ENCODE assay signal across 15 cellular contexts in the genomic region with DNA sequence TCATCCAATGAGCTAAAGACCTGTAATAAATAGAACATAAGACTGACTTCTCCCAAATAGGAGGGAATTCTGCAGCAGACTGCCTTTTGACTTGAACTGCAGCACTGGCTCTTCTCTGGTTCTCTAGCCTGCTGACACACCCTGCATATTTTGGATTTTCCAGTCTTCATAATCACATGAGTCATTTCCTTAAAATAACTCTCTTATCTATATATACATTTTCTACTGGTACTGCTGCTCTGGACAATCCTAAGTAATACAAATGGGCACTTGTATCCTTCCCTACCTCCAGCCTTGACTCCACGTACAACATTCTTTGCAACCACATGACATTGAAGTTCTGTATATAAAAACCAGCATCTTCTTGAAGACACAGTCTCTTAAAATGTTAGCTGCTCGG.
DNase-seq lines count a peak whose midpoint lies in the region; ATAC-seq and TF ChIP-seq lines count a peak whose summit lies in the region.
"Had no signal": no experiment of that assay in that cellular context is flagged by ENCODE, and none has a peak within 500 bp of the region (broad histone marks: within the 10 kb centered on the region; RNA-seq: fewer than 3 reads in every experiment).

No MANE protein-coding gene starts in this region.

- peak overlapping the region; percentile 54 for H3K27ac ChIP-seq in brain microvascular endothelial cell
- H3K27ac ChIP-seq in left lung, result no peak overlapping the region
- H3K27ac ChIP-seq: uterus had no signal

- H3K27me3 ChIP-seq in brain microvascular endothelial cell (replicated peaks) (no peaks in the 10 kb centered on the region), left lung (no peaks in the 10 kb centered on the region)
- H3K27me3 ChIP-seq: uterus had no signal

- DNase-seq in Daoy (ENCODE audit: low read depth) (peak; percentile 65), OCI-M1 (lab: John Stamatoyannopoulos, UW) (peak; percentile 69), brain microvascular endothelial cell (peak; percentile 89), left lung (no peak), NCI-H526 (lab: John Stamatoyannopoulos, UW) (no peak)
- DNase-seq: activated naive CD4-positive, alpha-beta T cell treated with Interleukin-2 at 50 U/mL for 16 hours; NCI-H1436; NCI-H774; SHP77 treated with DMSO at 0.1 percent for 48 hours; stimulated activated CD4-positive, alpha-beta T cell treated with anti-CD3 and anti-CD28 coated beads, Interleukin-2, amount 100 ng/mL, for 24 hours; uterus had no signal

- H3K4me1 ChIP-seq in left lung, result no peaks in the 10 kb centered on the region
- H3K4me1 ChIP-seq: uterus had no signal

- ATAC-seq in left lung, result peak; percentile 45
- ATAC-seq in GM21528 (IDR thresholded peaks at IDR 0.05; ENCODE audit: low FRiP score, unreplicated experiment), result no peak
- ATAC-seq in HG03175 (IDR thresholded peaks at IDR 0.05; ENCODE audit: unreplicated experiment), result no peak
- ATAC-seq in HG02678 (IDR thresholded peaks at IDR 0.05; ENCODE audit: unreplicated experiment), result no peak
- ATAC-seq: esophagus mucosa had no signal

- H3K4me3 ChIP-seq in brain microvascular endothelial cell (ENCODE audit: low read depth, low read length), result no peak overlapping the region
- no peak overlapping the region for H3K4me3 ChIP-seq in left lung
- H3K4me3 ChIP-seq: uterus had no signal

- no peaks in the 10 kb centered on the region for H3K36me3 ChIP-seq in brain microvascular endothelial cell (replicated peaks)
- no peaks in the 10 kb centered on the region for H3K36me3 ChIP-seq in left lung
- H3K36me3 ChIP-seq: uterus had no signal

- intact Hi-C loops in left lung (cut with DNase I), result no loop called here

- H3K9me3 ChIP-seq in left lung, result peaks cover 0 to 12% of the 10 kb centered on the region in 2 donors
- H3K9me3 ChIP-seq: uterus had no signal

- TF ChIP-seq CTCF in brain microvascular endothelial cell (IDR thresholded peaks at IDR 0.05; ENCODE audit: low read depth, low read length, missing control alignments) (no peak), left lung (IDR thresholded peaks at IDR 0.05) (no peak)

- in situ Hi-C loops in brain microvascular endothelial cell (cut with HindIII; ENCODE audit: low pct_ligation_motif_present, low sequenced_read_pairs), result no loop called here

Comparison
In these comparisons a context has a peak if more than half of its experiments do, and no peak if none do; other contexts are left out.
1. DNase-seq: peak in Daoy (single experiment), OCI-M1 (single experiment) and brain microvascular endothelial cell (single experiment); none in left lung (0 of 2) and NCI-H526 (0 of 2).